10 cellular contexts compared by ENCODE assay signal in the genomic region with DNA sequence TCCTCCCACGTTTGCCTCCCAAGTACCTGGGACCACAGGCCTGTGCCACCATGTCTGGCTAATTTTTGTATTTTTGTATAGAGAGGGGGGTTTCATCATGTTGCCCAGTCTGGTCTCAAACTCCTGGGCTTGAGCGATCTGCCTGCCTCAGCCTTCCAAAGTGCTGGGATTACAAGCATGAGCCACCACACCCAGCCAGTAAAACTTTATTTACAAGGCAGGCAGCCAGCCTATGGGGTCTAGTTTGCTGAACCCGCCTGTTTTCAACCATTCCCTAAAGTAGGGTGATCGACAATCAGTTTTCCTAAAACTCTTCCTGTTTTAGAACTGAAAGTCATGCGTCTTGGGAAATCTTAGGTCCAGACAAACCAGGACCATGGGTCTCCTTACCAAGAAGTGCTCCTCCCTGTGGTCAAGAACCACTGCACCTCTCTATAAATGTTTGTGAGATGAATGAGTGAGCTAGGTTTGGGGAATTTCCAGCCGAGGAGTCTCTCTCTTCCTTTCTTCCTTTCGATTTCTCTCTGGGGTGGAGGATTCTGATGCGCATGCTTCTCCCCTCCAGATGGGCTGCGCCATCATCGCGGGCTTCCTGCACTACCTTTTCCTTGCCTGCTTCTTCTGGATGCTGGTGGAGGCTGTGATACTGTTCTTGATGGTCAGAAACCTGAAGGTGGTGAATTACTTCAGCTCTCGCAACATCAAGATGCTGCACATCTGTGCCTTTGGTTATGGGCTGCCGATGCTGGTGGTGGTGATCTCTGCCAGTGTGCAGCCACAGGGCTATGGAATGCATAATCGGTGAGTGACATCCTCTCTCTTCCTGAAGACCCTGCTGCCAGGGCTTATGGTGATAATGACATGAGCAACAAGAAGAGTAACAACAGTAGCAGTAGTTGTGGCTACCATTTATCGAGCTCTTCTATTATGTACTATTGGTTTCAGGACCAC. TPM values are rescaled to one million over a fixed set of nuclear protein-coding genes. Genes with fewer than 3 reads are reported as not detected.
DNase-seq lines count a peak whose midpoint lies in the region; ATAC-seq lines count a peak whose summit lies in the region.
"Had no signal": no experiment of that assay in that cellular context is flagged by ENCODE, and none has a peak within 500 bp of the region (broad histone marks: within the 10 kb centered on the region; RNA-seq: fewer than 3 reads in every experiment).

No MANE protein-coding gene starts in this region.

- peaks cover 7% of the 10 kb centered on the region for H3K4me1 Mint-ChIP-seq in activated CD4-positive, alpha-beta T cell treated with anti-CD3 and anti-CD28 coated beads, Interleukin-2, amount 10 ng/mL, durations not matched to agents 24 days and 14 days
- peaks cover 14% of the 10 kb centered on the region for H3K4me1 Mint-ChIP-seq in activated CD4-positive, alpha-beta T cell treated with anti-CD3 and anti-CD28 coated beads, Interleukin-2, amount 10 ng/mL, durations not matched to agents 7 days and 5 days

- intact Hi-C loops in activated CD4-positive, alpha-beta T cell treated with anti-CD3 and anti-CD28 coated beads, Interleukin-2, amount 10 ng/mL, durations not matched to agents 24 days and 14 days (cut with micrococcal nuclease) = loop anchor here (1.0 kb wide), 1 partner anchor 63 kb away; no protein-coding TSS in a partner anchor
- intact Hi-C loops in cardiac septum (cut with DNase I) = no loop called here

- ATAC-seq in left lobe of liver = no peak

- peaks cover 9% of the 10 kb centered on the region for H3K9me3 Mint-ChIP-seq in activated CD4-positive, alpha-beta T cell treated with anti-CD3 and anti-CD28 coated beads, Interleukin-2, amount 10 ng/mL, durations not matched to agents 24 days and 14 days
- peaks cover 23% of the 10 kb centered on the region for H3K9me3 Mint-ChIP-seq in activated CD4-positive, alpha-beta T cell treated with anti-CD3 and anti-CD28 coated beads, Interleukin-2, amount 10 ng/mL, durations not matched to agents 7 days and 5 days

- POLR2A ChIA-PET in activated CD4-positive, alpha-beta T cell treated with anti-CD3 and anti-CD28 coated beads, Interleukin-2, amount 10 ng/mL, durations not matched to agents 7 days and 5 days (lab: Charles Lee) = interaction anchor here (0.5 kb wide), 1 partner anchor 11 kb away, joined by 3 read pairs; no protein-coding TSS in a partner anchor

- CTCF ChIA-PET in activated CD4-positive, alpha-beta T cell treated with anti-CD3 and anti-CD28 coated beads, Interleukin-2, amount 10 ng/mL, durations not matched to agents 7 days and 5 days (lab: Charles Lee) = interaction anchor here (0.6 to 1.0 kb wide), 4 partner anchors 22 to 321 kb away, joined by 3 to 9 read pairs (median 3); no protein-coding TSS in a partner anchor

- H3K36me3 Mint-ChIP-seq in activated CD4-positive, alpha-beta T cell treated with anti-CD3 and anti-CD28 coated beads, Interleukin-2, amount 10 ng/mL, durations not matched to agents 24 days and 14 days (ENCODE audit: low read depth) = peaks cover 20% of the 10 kb centered on the region
- peaks cover 9% of the 10 kb centered on the region for H3K36me3 Mint-ChIP-seq in activated CD4-positive, alpha-beta T cell treated with anti-CD3 and anti-CD28 coated beads, Interleukin-2, amount 10 ng/mL, durations not matched to agents 7 days and 5 days (ENCODE audit: low read depth)

- H3K4me3 Mint-ChIP-seq in activated CD4-positive, alpha-beta T cell treated with anti-CD3 and anti-CD28 coated beads, Interleukin-2, amount 10 ng/mL, durations not matched to agents 24 days and 14 days = peak overlapping the region; percentile 82
- no peak overlapping the region for H3K4me3 Mint-ChIP-seq in activated CD4-positive, alpha-beta T cell treated with anti-CD3 and anti-CD28 coated beads, Interleukin-2, amount 10 ng/mL, durations not matched to agents 7 days and 5 days

- peak; percentile 85 for DNase-seq in activated CD4-positive, alpha-beta T cell treated with anti-CD3 and anti-CD28 coated beads, Interleukin-2, amount 10 ng/mL, durations not matched to agents 24 days and 14 days
- DNase-seq in activated CD4-positive, alpha-beta T cell treated with anti-CD3 and anti-CD28 coated beads, Interleukin-2, amount 10 ng/mL, durations not matched to agents 7 days and 5 days = no peak
- DNase-seq in MV-4-11 (lab: John Stamatoyannopoulos, UW) (peak; percentile 19), cardiac septum (ENCODE audit: low spot score) (no peak), T1000 (lab: John Stamatoyannopoulos, UW) (no peak), left lobe of liver (ENCODE audit: low spot score) (no peak)
- DNase-seq in activated naive CD4-positive, alpha-beta T cell treated with anti-CD3 and anti-CD28 coated beads, Interleukin-2, amount 50 U/mL, for 16 hours = peak; percentile 15
- peak; percentile 1 to 12 for DNase-seq in stimulated activated CD8-positive, alpha-beta memory T cell treated with anti-CD3 and anti-CD28 coated beads, Interleukin-2, amount 100 ng/mL, for 48 hours (ENCODE audit: low read depth in 2 of 2)
- DNase-seq: NCI-H2029 had no signal

- H3K27ac Mint-ChIP-seq in activated CD4-positive, alpha-beta T cell treated with anti-CD3 and anti-CD28 coated beads, Interleukin-2, amount 10 ng/mL, durations not matched to agents 24 days and 14 days = peak overlapping the region; percentile 78
- no peak overlapping the region for H3K27ac Mint-ChIP-seq in activated CD4-positive, alpha-beta T cell treated with anti-CD3 and anti-CD28 coated beads, Interleukin-2, amount 10 ng/mL, durations not matched to agents 7 days and 5 days

- H3K27me3 Mint-ChIP-seq in activated CD4-positive, alpha-beta T cell treated with anti-CD3 and anti-CD28 coated beads, Interleukin-2, amount 10 ng/mL, durations not matched to agents 24 days and 14 days = no peaks in the 10 kb centered on the region
- no peaks in the 10 kb centered on the region for H3K27me3 Mint-ChIP-seq in activated CD4-positive, alpha-beta T cell treated with anti-CD3 and anti-CD28 coated beads, Interleukin-2, amount 10 ng/mL, durations not matched to agents 7 days and 5 days

RNA-seq across cellular contexts. Expression of a gene that starts 38.7 kb away (rescaled TPM):
- total RNA-seq in activated CD4-positive, alpha-beta T cell treated with anti-CD3 and anti-CD28 coated beads, Interleukin-2, amount 10 ng/mL, durations not matched to agents 24 days and 14 days = 3.8 and 4.3 TPM in 2 replicates
- 1 to 10 TPM; 1.2 to 1.5 TPM for total RNA-seq in activated CD4-positive, alpha-beta T cell treated with anti-CD3 and anti-CD28 coated beads, Interleukin-2, amount 10 ng/mL, durations not matched to agents 7 days and 5 days
- 0.62 TPM for total RNA-seq in cardiac septum
- 0.88 TPM for total RNA-seq in left lobe of liver
- total RNA-seq: cerebellum had no signal

Comparison
In these comparisons a context has a peak if more than half of its experiments do, and no peak if none do; other contexts are left out.
1. DNase-seq: peak in activated CD4-positive, alpha-beta T cell treated with anti-CD3 and anti-CD28 coated beads, Interleukin-2, amount 10 ng/mL, durations not matched to agents 24 days and 14 days (single experiment), MV-4-11 (single experiment), activated naive CD4-positive, alpha-beta T cell treated with anti-CD3 and anti-CD28 coated beads, Interleukin-2, amount 50 U/mL, for 16 hours (single experiment) and stimulated activated CD8-positive, alpha-beta memory T cell treated with anti-CD3 and anti-CD28 coated beads, Interleukin-2, amount 100 ng/mL, for 48 hours (2 of 2); none in activated CD4-positive, alpha-beta T cell treated with anti-CD3 and anti-CD28 coated beads, Interleukin-2, amount 10 ng/mL, durations not matched to agents 7 days and 5 days (single experiment), cardiac septum (single experiment), T1000 (single experiment) and left lobe of liver (single experiment).